ENCODE assay signal across 16 cellular contexts in the genomic region with DNA sequence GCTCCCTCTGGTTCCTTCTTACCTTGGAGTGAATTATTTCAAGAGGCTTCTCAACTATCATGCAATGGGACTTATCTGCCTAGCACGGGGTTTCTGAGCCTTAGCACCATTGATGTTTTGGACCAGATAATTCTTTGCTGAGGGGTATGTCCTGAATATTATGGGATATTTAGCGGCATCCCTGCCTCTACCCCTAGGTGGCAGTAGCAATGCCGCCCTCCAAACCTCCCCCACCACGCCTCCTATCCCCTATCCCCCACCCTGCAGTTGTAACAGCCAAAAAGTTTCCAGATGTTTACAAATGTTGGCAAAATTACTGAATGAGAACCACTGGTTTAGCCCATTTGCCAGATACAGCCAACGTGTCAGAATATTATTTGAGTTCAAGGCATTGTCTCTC.
DNase-seq lines count a peak whose midpoint lies in the region; ATAC-seq and TF ChIP-seq lines count a peak whose summit lies in the region.
"Had no signal": no experiment of that assay in that cellular context is flagged by ENCODE, and none has a peak within 500 bp of the region (broad histone marks: within the 10 kb centered on the region; RNA-seq: fewer than 3 reads in every experiment).

No MANE protein-coding gene starts in this region.

- peak; percentile 56 for TF ChIP-seq CTCF in endothelial cell (IDR thresholded peaks at IDR 0.05; ENCODE audit: unreplicated experiment)
- TF ChIP-seq CTCF in type B pancreatic cell (conservative IDR thresholded peaks at IDR 0.05): peak; percentile 39

- H3K4me1 Mint-ChIP-seq in endothelial cell (ENCODE audit: unreplicated experiment): peaks cover 9% of the 10 kb centered on the region
- peaks cover 10% of the 10 kb centered on the region for H3K4me1 Mint-ChIP-seq in type B pancreatic cell (ENCODE audit: unreplicated experiment)
- H3K4me1 Mint-ChIP-seq: activated naive CD8-positive, alpha-beta T cell treated with anti-CD3 and anti-CD28 coated beads, Interleukin-2, amount 50 U/mL, for 24 hours; nephron; stimulated activated naive B cell treated with anti-CD40 and anti-IgM and Interleukin-4, amounts not matched to agents 10 μg/mL and 1 μg/mL and 100 μg/mL, for 72 hours had no signal

- H3K9me3 Mint-ChIP-seq in endothelial cell (ENCODE audit: unreplicated experiment) (no peaks in the 10 kb centered on the region), type B pancreatic cell (no peaks in the 10 kb centered on the region)
- H3K9me3 Mint-ChIP-seq: activated naive CD8-positive, alpha-beta T cell treated with anti-CD3 and anti-CD28 coated beads, Interleukin-2, amount 50 U/mL, for 24 hours had no signal

- peaks cover 4% of the 10 kb centered on the region for H3K27me3 Mint-ChIP-seq in endothelial cell (ENCODE audit: unreplicated experiment)
- no peaks in the 10 kb centered on the region for H3K27me3 Mint-ChIP-seq in type B pancreatic cell
- H3K27me3 Mint-ChIP-seq: activated naive CD8-positive, alpha-beta T cell treated with anti-CD3 and anti-CD28 coated beads, Interleukin-2, amount 50 U/mL, for 24 hours; stimulated activated naive B cell treated with anti-CD40 and anti-IgM and Interleukin-4, amounts not matched to agents 10 μg/mL and 1 μg/mL and 100 μg/mL, for 72 hours had no signal

- H3K36me3 Mint-ChIP-seq in endothelial cell (ENCODE audit: low read depth, unreplicated experiment): no peaks in the 10 kb centered on the region
- no peaks in the 10 kb centered on the region for H3K36me3 Mint-ChIP-seq in type B pancreatic cell
- H3K36me3 Mint-ChIP-seq: CD8-positive, alpha-beta T cell; stimulated activated naive B cell treated with anti-CD40 and anti-IgM and Interleukin-4, amounts not matched to agents 10 μg/mL and 1 μg/mL and 100 μg/mL, for 72 hours had no signal

- H3K4me3 Mint-ChIP-seq in endothelial cell (ENCODE audit: unreplicated experiment) (no peak overlapping the region), type B pancreatic cell (no peak overlapping the region)
- H3K4me3 Mint-ChIP-seq: activated naive CD8-positive, alpha-beta T cell treated with anti-CD3 and anti-CD28 coated beads, Interleukin-2, amount 50 U/mL, for 24 hours; CD8-positive, alpha-beta T cell; nephron; stimulated activated naive B cell treated with anti-CD40 and anti-IgM and Interleukin-4, amounts not matched to agents 10 μg/mL and 1 μg/mL and 100 μg/mL, for 72 hours had no signal

- intact Hi-C loops in sciatic nerve (cut with DNase I): no loop called here

- DNase-seq in NCI-H82 (lab: John Stamatoyannopoulos, UW) (peak; percentile 36), NCI-H82 treated with DMSO at 0.1 percent for 48 hours (lab: John Stamatoyannopoulos, UW; ENCODE audit: unreplicated experiment) (no peak), NAMALWA (ENCODE audit: low spot score) (peak; percentile 44), endothelial cell (ENCODE audit: low spot score) (no peak), type B pancreatic cell (ENCODE audit: extremely low spot score, unreplicated experiment) (no peak), activated gamma-delta T cell treated with Interleukin-2 at 50 U/mL for 16 hours (no peak), sciatic nerve (ENCODE audit: low spot score) (no peak)
- no peak for DNase-seq in stimulated activated naive CD4-positive, alpha-beta T cell (lab: John Stamatoyannopoulos, UW)
- DNase-seq: activated naive CD8-positive, alpha-beta T cell treated with anti-CD3 and anti-CD28 coated beads, Interleukin-2, amount 50 U/mL, for 24 hours; CD8-positive, alpha-beta T cell; hippocampal formation; NCI-H1092; NCI-H748 treated with DMSO at 0.1 percent for 48 hours; stimulated activated naive B cell treated with anti-CD40 and anti-IgM and Interleukin-4, amounts not matched to agents 10 μg/mL and 1 μg/mL and 100 μg/mL, for 72 hours; T-helper 1 cell had no signal

- ATAC-seq in sciatic nerve: no peak
- ATAC-seq: activated naive CD8-positive, alpha-beta T cell treated with anti-CD3 and anti-CD28 coated beads, Interleukin-2, amount 50 U/mL, for 24 hours; CD8-positive, alpha-beta T cell; stimulated activated naive B cell treated with anti-CD40 and anti-IgM and Interleukin-4, amounts not matched to agents 10 μg/mL and 1 μg/mL and 100 μg/mL, for 72 hours had no signal

- H3K27ac Mint-ChIP-seq in endothelial cell (ENCODE audit: unreplicated experiment) (no peak overlapping the region), type B pancreatic cell (no peak overlapping the region)
- H3K27ac Mint-ChIP-seq: activated naive CD8-positive, alpha-beta T cell treated with anti-CD3 and anti-CD28 coated beads, Interleukin-2, amount 50 U/mL, for 24 hours; CD8-positive, alpha-beta T cell; stimulated activated naive B cell treated with anti-CD40 and anti-IgM and Interleukin-4, amounts not matched to agents 10 μg/mL and 1 μg/mL and 100 μg/mL, for 72 hours had no signal

Comparison
In these comparisons a context has a peak if more than half of its experiments do, and no peak if none do; other contexts are left out.
1. DNase-seq: peak in NCI-H82 (single experiment) and NAMALWA (single experiment); none in NCI-H82 treated with DMSO at 0.1 percent for 48 hours (single experiment), endothelial cell (single experiment), type B pancreatic cell (single experiment), stimulated activated naive CD4-positive, alpha-beta T cell (0 of 6), activated gamma-delta T cell treated with Interleukin-2 at 50 U/mL for 16 hours (single experiment) and sciatic nerve (single experiment).